Comparison of ENCODE assay signal across 13 cellular contexts in genomic region chr14:75549169-75549568, GRCh38. TPM values are rescaled to one million over a fixed set of nuclear protein-coding genes. Genes with fewer than 3 reads are reported as not detected.
DNase-seq lines count a peak whose midpoint lies in the region; ATAC-seq and TF ChIP-seq lines count a peak whose summit lies in the region.
"Had no signal": no experiment of that assay in that cellular context is flagged by ENCODE, and none has a peak within 500 bp of the region (broad histone marks: within the 10 kb centered on the region; RNA-seq: fewer than 3 reads in every experiment).

No MANE protein-coding gene starts in this region.

- H3K27ac Mint-ChIP-seq in immature natural killer cell, result peak overlapping the region in 5 of 6 donors; percentile 17 to 47 (median 35)

- DNase-seq in GM13977 (ENCODE audit: low spot score) (peak; percentile 64), immature natural killer cell (no peak), NCI-H1092 treated with DMSO at 0.1 percent for 48 hours (lab: John Stamatoyannopoulos, UW) (no peak), testis (no peak), NCI-H524 treated with DMSO at 0.1 percent for 48 hours (lab: John Stamatoyannopoulos, UW) (no peak), amniotic stem cell (lab: John Stamatoyannopoulos, UW) (no peak)

- no peaks in the 10 kb centered on the region for H3K36me3 ChIP-seq in testis (ENCODE audit: low read depth, missing control alignments)
- H3K36me3 ChIP-seq: prostate gland had no signal

- no peaks in the 10 kb centered on the region for H3K4me1 ChIP-seq in testis
- H3K4me1 ChIP-seq: prostate gland had no signal

- no peak overlapping the region for H3K4me3 ChIP-seq in testis
- H3K4me3 ChIP-seq: K562, prostate gland had no signal

- peaks cover 12 to 13% of the 10 kb centered on the region in 2 donors for H3K4me1 Mint-ChIP-seq in immature natural killer cell

- H3K27ac ChIP-seq in testis, result no peak overlapping the region
- H3K27ac ChIP-seq: prostate gland had no signal

- ATAC-seq in GM19452 (IDR thresholded peaks at IDR 0.05; ENCODE audit: unreplicated experiment) (peak; percentile 56), HG03159 (IDR thresholded peaks at IDR 0.05; ENCODE audit: unreplicated experiment) (peak; percentile 52)
- ATAC-seq: K562 had no signal

- H3K9me3 ChIP-seq in testis, result no peaks in the 10 kb centered on the region
- H3K9me3 ChIP-seq: prostate gland had no signal

- no peaks in the 10 kb centered on the region for H3K9me3 Mint-ChIP-seq in immature natural killer cell

- H3K27me3 ChIP-seq in testis, result no peaks in the 10 kb centered on the region

- H3K4me3 Mint-ChIP-seq in immature natural killer cell, result no peak overlapping the region

- H3K36me3 Mint-ChIP-seq in immature natural killer cell, result peaks cover 0 to 17% (median 7%) of the 10 kb centered on the region in 3 donors

- in situ Hi-C loops in GM13977 (cut with MboI; ENCODE audit: low pct_unique_long_range_greater_than_20kb, low sequenced_read_pairs, unreplicated experiment), result no loop called here

- H3K27me3 Mint-ChIP-seq in immature natural killer cell (ENCODE audit: low read depth in 3 of 3), result no peaks in the 10 kb centered on the region

- 75 to 92% methylated on average over 5 of the region's 5 CpGs for WGBS in testis, 2 donors

- intact Hi-C loops in testis (cut with DNase I; ENCODE audit: low total_unique reads), result no loop called here

- TF ChIP-seq CTCF in GM13977 (IDR thresholded peaks at IDR 0.05; ENCODE audit: extremely low read depth, insufficient read depth, missing control alignments) (no peak), testis (IDR thresholded peaks at IDR 0.05) (no peak)

- TF ChIP-seq POLR2A in testis (IDR thresholded peaks at IDR 0.05), result no peak

RNA-seq across cellular contexts. Expression of gene BATF, which starts 26.9 kb away (rescaled TPM):
- 10 to 100 TPM; 61.7 to 97.4 (median 95.6) TPM for polyA plus RNA-seq in immature natural killer cell
- total RNA-seq in testis, result 1 to 10 TPM in 1 of 2 donors, under 1 TPM in 1; 0.63 to 2.9 TPM
- 1.5 TPM for polyA plus RNA-seq in testis (ENCODE audit: insufficient read depth, low read depth, low replicate concordance)
- total RNA-seq: H1, kidney epithelial cell, NCI-H460 had no signal
- polyA plus RNA-seq: H1 had no signal

RNA-seq across cellular contexts. Expression of gene FLVCR2, which starts 29.3 kb away (rescaled TPM):
- 1 to 10 TPM in 1 of 3 donors, under 1 TPM in 1, not detected in 1; 0.24 to 1.4 TPM for polyA plus RNA-seq in immature natural killer cell
- total RNA-seq in testis, result 10 to 100 TPM; 38.5 to 45.0 TPM
- 49.6 TPM for polyA plus RNA-seq in testis (ENCODE audit: insufficient read depth, low read depth, low replicate concordance)
- polyA plus RNA-seq: K562 had no signal

Comparison
In these comparisons a context has a peak if more than half of its experiments do, and no peak if none do; other contexts are left out.
1. RNA of gene BATF, which starts 26.9 kb away (polyA plus RNA-seq): 61.7 to 97.4 TPM in immature natural killer cell; 1.5 TPM in testis (single experiment); every median in the first group is over 10 times any median in the second.
2. RNA of gene FLVCR2, which starts 29.3 kb away (polyA plus RNA-seq): 49.6 TPM in testis (single experiment); 0.24 to 1.4 TPM in immature natural killer cell; every median in the first group is over 10 times any median in the second.